ENCODE assay signal across 18 cellular contexts in genomic region chr10:50619171-50619570, GRCh38. TPM values are rescaled to one million over a fixed set of nuclear protein-coding genes. Genes with fewer than 3 reads are reported as not detected.
DNase-seq lines count a peak whose midpoint lies in the region; ATAC-seq and TF ChIP-seq lines count a peak whose summit lies in the region.
"Had no signal": no experiment of that assay in that cellular context is flagged by ENCODE, and none has a peak within 500 bp of the region (broad histone marks: within the 10 kb centered on the region; RNA-seq: fewer than 3 reads in every experiment).

No MANE protein-coding gene starts in this region.

- ATAC-seq in activated T-cell treated with anti-CD3 and anti-CD28 coated beads, Interleukin-2, amount 50 U/mL, for 4 hours = no peak
- ATAC-seq in foreskin keratinocyte (no peak), body of pancreas (no peak)
- ATAC-seq: SK-N-SH treated with all-trans-retinoic acid at 6 μM for 48 hours had no signal

- no peak overlapping the region for H3K9ac ChIP-seq in neural progenitor cell

- H3K27me3 ChIP-seq in foreskin keratinocyte (no peaks in the 10 kb centered on the region), sigmoid colon (no peaks in the 10 kb centered on the region), neural progenitor cell (peaks cover 5% of the 10 kb centered on the region), prostate gland (replicated peaks; ENCODE audit: insufficient read depth) (no peaks in the 10 kb centered on the region), body of pancreas (no peaks in the 10 kb centered on the region)
- H3K27me3 ChIP-seq: Peyer's patch, spleen had no signal

- H3K36me3 ChIP-seq in sigmoid colon (no peaks in the 10 kb centered on the region), neural progenitor cell (no peaks in the 10 kb centered on the region), prostate gland (no peaks in the 10 kb centered on the region), body of pancreas (replicated peaks in 1 of 2; ENCODE audit: insufficient read depth in 1 of 2, low read depth in 2 of 2) (no peaks in the 10 kb centered on the region)
- H3K36me3 ChIP-seq: Peyer's patch, spleen had no signal

- peaks cover 57% of the 10 kb centered on the region for H3K79me2 ChIP-seq in neural progenitor cell (ENCODE audit: low read depth)

- H2AFZ ChIP-seq in neural progenitor cell (replicated peaks) = no peak overlapping the region

- CTCF ChIA-PET in RWPE1 (lab: Yijun Ruan, JAX) = interaction anchor here (0.5 kb wide), 1 partner anchor 154 kb away, joined by 4 read pairs; no protein-coding TSS in a partner anchor

- TF ChIP-seq CTCF in RWPE1 (conservative IDR thresholded peaks at IDR 0.05; ENCODE audit: low read depth) = no peak
- no peak for TF ChIP-seq CTCF in foreskin keratinocyte (conservative IDR thresholded peaks at IDR 0.05)
- TF ChIP-seq CTCF in sigmoid colon (IDR thresholded peaks at IDR 0.05) = no peak
- TF ChIP-seq CTCF in neural progenitor cell (IDR thresholded peaks at IDR 0.05) = no peak
- no peak for TF ChIP-seq CTCF in prostate gland (IDR thresholded peaks at IDR 0.05)
- TF ChIP-seq CTCF in body of pancreas (IDR thresholded peaks at IDR 0.05) = no peak

- H3K4me1 Mint-ChIP-seq in activated T-cell treated with anti-CD3 and anti-CD28 coated beads, Interleukin-2, amount 50 U/mL, for 4 hours (ENCODE audit: low read depth) = peaks cover 62% of the 10 kb centered on the region
- peaks cover 23% of the 10 kb centered on the region for H3K4me1 Mint-ChIP-seq in neural progenitor cell

- H3K9me3 Mint-ChIP-seq in activated T-cell treated with anti-CD3 and anti-CD28 coated beads, Interleukin-2, amount 50 U/mL, for 4 hours = no peaks in the 10 kb centered on the region
- no peaks in the 10 kb centered on the region for H3K9me3 Mint-ChIP-seq in neural progenitor cell

- H3K36me3 Mint-ChIP-seq in activated T-cell treated with anti-CD3 and anti-CD28 coated beads, Interleukin-2, amount 50 U/mL, for 4 hours (ENCODE audit: insufficient read depth) = no peaks in the 10 kb centered on the region
- no peaks in the 10 kb centered on the region for H3K36me3 Mint-ChIP-seq in neural progenitor cell

- no peak overlapping the region for H3K4me2 ChIP-seq in neural progenitor cell

- POLR2A ChIA-PET in RWPE1 (lab: Yijun Ruan, JAX; ENCODE audit: low non-redundant PET) = no interaction called here

- DNase-seq in activated T-cell treated with anti-CD3 and anti-CD28 coated beads, Interleukin-2, amount 50 U/mL, for 4 hours = no peak
- no peak for DNase-seq in activated T-cell treated with anti-CD3 and anti-CD28 coated beads, Interleukin-2, amount 50 U/mL, for 48 hours
- DNase-seq in RWPE1 (ENCODE audit: low spot score) (no peak), foreskin keratinocyte (no peak), sigmoid colon (no peak), neural progenitor cell (ENCODE audit: low spot score) (no peak), prostate gland (ENCODE audit: low spot score) (no peak), body of pancreas (no peak)
- DNase-seq: activated CD4-positive, alpha-beta T cell treated with anti-CD3 and anti-CD28 coated beads, Interleukin-2, amount 50 U/mL, for 48 hours; activated T-cell treated with anti-CD3 and anti-CD28 coated beads, Interleukin-2, amount 50 U/mL, for 1 hour; amniotic stem cell; foreskin melanocyte; NCI-H1694; NCI-H2227 treated with DMSO at 0.1 percent for 48 hours; Peyer's patch; spleen; trophoblast cell had no signal

- H3F3A ChIP-seq in neural progenitor cell (ENCODE audit: low read depth) = peaks cover 20% of the 10 kb centered on the region

- H3K4me3 Mint-ChIP-seq in activated T-cell treated with anti-CD3 and anti-CD28 coated beads, Interleukin-2, amount 50 U/mL, for 4 hours = peak overlapping the region; percentile 31
- H3K4me3 Mint-ChIP-seq in neural progenitor cell = no peak overlapping the region

- H3K4me1 ChIP-seq in foreskin keratinocyte = peaks cover 26% of the 10 kb centered on the region
- H3K4me1 ChIP-seq in sigmoid colon = peaks cover 0 to 41% (median 36%) of the 10 kb centered on the region in 4 donors
- peaks cover 12% of the 10 kb centered on the region for H3K4me1 ChIP-seq in neural progenitor cell
- H3K4me1 ChIP-seq in prostate gland (replicated peaks) = peaks cover 14% of the 10 kb centered on the region
- H3K4me1 ChIP-seq in body of pancreas = peaks cover 57% of the 10 kb centered on the region

- H3K27ac Mint-ChIP-seq in neural progenitor cell = no peak overlapping the region

- H4K20me1 ChIP-seq in neural progenitor cell (ENCODE audit: low read depth) = peaks cover 30% of the 10 kb centered on the region

- TF ChIP-seq POLR2A in sigmoid colon (IDR thresholded peaks at IDR 0.05) = no peak
- no peak for TF ChIP-seq POLR2A in prostate gland (IDR thresholded peaks at IDR 0.05)
- TF ChIP-seq POLR2A in body of pancreas (IDR thresholded peaks at IDR 0.05) = no peak

- peak overlapping the region; percentile 31; the same call in 1 of the 2 replicates for H3K27ac ChIP-seq in RWPE1
- peak overlapping the region; percentile 33 for H3K27ac ChIP-seq in foreskin keratinocyte
- H3K27ac ChIP-seq in sigmoid colon = peak overlapping the region in 3 of 4 donors; percentile 4 to 99 (median 97)
- H3K27ac ChIP-seq in neural progenitor cell = no peak overlapping the region
- peak overlapping the region in 1 of 2 donors; percentile 99 for H3K27ac ChIP-seq in prostate gland
- peak overlapping the region in 1 of 4 donors; percentile 21 for H3K27ac ChIP-seq in body of pancreas
- H3K27ac ChIP-seq: Peyer's patch, spleen had no signal

- 91% methylated on average over 1 of the region's 1 CpG for WGBS in sigmoid colon, 2 donors
- 61% methylated on average over 1 of the region's 1 CpG for WGBS in prostate gland
- WGBS in body of pancreas, 2 donors = 42 to 61% methylated on average over 1 of the region's 1 CpG

- no peaks in the 10 kb centered on the region for H3K27me3 Mint-ChIP-seq in activated T-cell treated with anti-CD3 and anti-CD28 coated beads, Interleukin-2, amount 50 U/mL, for 4 hours (ENCODE audit: low read depth)
- peaks cover 3% of the 10 kb centered on the region for H3K27me3 Mint-ChIP-seq in neural progenitor cell (ENCODE audit: insufficient read depth, low read depth)

- H3K9me3 ChIP-seq in sigmoid colon = no peaks in the 10 kb centered on the region
- H3K9me3 ChIP-seq in neural progenitor cell (ENCODE audit: low read depth) = no peaks in the 10 kb centered on the region
- H3K9me3 ChIP-seq in prostate gland = no peaks in the 10 kb centered on the region
- H3K9me3 ChIP-seq in body of pancreas = no peaks in the 10 kb centered on the region
- H3K9me3 ChIP-seq: Peyer's patch, spleen had no signal

- H3K4me3 ChIP-seq in sigmoid colon (no peak overlapping the region), neural progenitor cell (no peak overlapping the region), prostate gland (no peak overlapping the region), body of pancreas (no peak overlapping the region)
- H3K4me3 ChIP-seq: Peyer's patch, spleen had no signal

- TF ChIP-seq EP300 in sigmoid colon (IDR thresholded peaks at IDR 0.05) = no peak

- intact Hi-C loops in sigmoid colon (cut with DNase I) = no loop called here
- intact Hi-C loops in prostate gland (cut with DNase I) = loop anchor here (10.0 kb wide), 1 partner anchor 294 kb away; no protein-coding TSS in a partner anchor
- intact Hi-C loops in body of pancreas (cut with DNase I) = loop anchor here (5.0 kb wide), 1 partner anchor 67 kb away; no protein-coding TSS in a partner anchor

RNA-seq across cellular contexts. Expression of gene SGMS1, which starts 4.6 kb away (rescaled TPM):
- 10 to 100 TPM; 10.6 to 16.5 (median 14.1) TPM for total RNA-seq in activated T-cell treated with anti-CD3 and anti-CD28 coated beads, Interleukin-2, amount 50 U/mL, for 4 hours
- total RNA-seq in foreskin keratinocyte (25.3 and 27.3 TPM in 2 replicates), sigmoid colon (10 to 100 TPM; 55.7 to 81.3 (median 62.3) TPM), neural progenitor cell (ENCODE audit: low replicate concordance) (9.2 and 10.3 TPM in 2 replicates), prostate gland (10 to 100 TPM; 67.0 to 68.2 TPM), body of pancreas (10 to 100 TPM; 46.2 to 68.9 TPM)
- polyA plus RNA-seq in foreskin keratinocyte (6.7 and 8.3 TPM in 2 replicates), sigmoid colon (1 to 10 TPM; 3.5 to 9.1 (median 3.6) TPM)
